Comparison of ENCODE assay signal across 28 cellular contexts in the genomic region with DNA sequence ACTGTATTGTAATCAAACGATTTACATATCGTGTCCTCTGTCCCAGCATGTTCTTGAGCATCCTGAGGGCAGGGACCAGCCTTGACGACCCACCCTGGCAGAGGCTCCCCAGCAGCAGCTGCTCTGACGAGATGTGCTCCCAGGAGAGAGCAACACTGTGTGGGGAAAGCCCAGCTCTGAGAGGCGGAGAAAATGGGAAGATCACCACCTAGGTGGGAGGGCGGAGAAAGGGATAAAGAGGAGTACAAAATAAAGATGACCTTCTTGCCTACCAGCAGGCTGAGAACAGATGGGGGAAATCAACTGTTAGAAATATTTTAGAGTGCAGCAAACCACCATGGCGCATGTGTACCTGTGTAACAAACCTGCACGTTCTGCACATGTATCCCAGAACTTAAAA.
"Had no signal": no experiment of that assay in that cellular context is flagged by ENCODE, and none has a peak within 500 bp of the region (broad histone marks: within the 10 kb centered on the region; RNA-seq: fewer than 3 reads in every experiment).

No MANE protein-coding gene starts in this region.

- DNase-seq: activated B cell treated with CpG ODN at 0.5 μM for 24 hours; activated CD4-positive, alpha-beta T cell treated with anti-CD3 and anti-CD28 coated beads for 48 hours; activated CD4-positive, alpha-beta T cell treated with anti-CD3 and anti-CD28 coated beads, Interleukin-2, amount 50 U/mL, for 1 hour; activated CD4-positive, alpha-beta T cell treated with anti-CD3 and anti-CD28 coated beads, Interleukin-2, amount 50 U/mL, for 48 hours; activated CD8-positive, alpha-beta memory T cell treated with anti-CD3 and anti-CD28 coated beads for 24 hours; activated CD8-positive, alpha-beta T cell treated with anti-CD3 and anti-CD28 coated beads for 36 hours; activated effector memory CD4-positive, alpha-beta T cell treated with Interleukin-2 at 50 U/mL for 16 hours; activated gamma-delta T cell treated with Interleukin-2 at 50 U/mL for 16 hours; activated naive CD4-positive, alpha-beta T cell treated with anti-CD3 and anti-CD28 coated beads, Interleukin-2, amount 50 U/mL, for 16 hours; activated naive CD4-positive, alpha-beta T cell treated with Interleukin-2 at 50 U/mL for 16 hours; activated T-cell treated with anti-CD3 and anti-CD28 coated beads, Interleukin-2, amount 50 U/mL, for 4 hours; amniotic stem cell; anterior cingulate cortex; brain microvascular endothelial cell; dorsolateral prefrontal cortex; effector CD4-positive, alpha-beta T cell; effector memory CD8-positive, alpha-beta T cell; esophagus squamous epithelium; foreskin melanocyte; T-helper 1 cell; T-helper 17 cell; T1000; WERI-Rb-1 had no signal

- H3K27ac Mint-ChIP-seq: activated B cell treated with CpG ODN at 0.5 μM for 24 hours; activated CD8-positive, alpha-beta T cell treated with anti-CD3 and anti-CD28 coated beads for 36 hours; activated naive CD8-positive, alpha-beta T cell; activated T-helper 17 cell treated with anti-CD3 and anti-CD28 coated beads, Interleukin-2, amount 50 U/mL, for 72 hours; dendritic cell treated with granulocyte-macrophage colony-stimulating factor and Interleukin-4, amounts not matched to agents 40 ng/mL and 50 ng/mL, for 4 days; effector memory CD8-positive, alpha-beta T cell; T-helper 17 cell; T-helper 2 cell treated with Interferon-gamma antibody and Interleukin-4, amounts not matched to agents 5 μg/mL and 100 μg/mL, for 36 hours had no signal

- H3K36me3 Mint-ChIP-seq: activated naive CD8-positive, alpha-beta T cell had no signal

- H3K4me1 Mint-ChIP-seq: activated T-helper 17 cell treated with anti-CD3 and anti-CD28 coated beads, Interleukin-2, amount 50 U/mL, for 72 hours had no signal

- H3K9me3 Mint-ChIP-seq: activated B cell treated with CpG ODN at 0.5 μM for 24 hours; activated CD8-positive, alpha-beta T cell treated with anti-CD3 and anti-CD28 coated beads for 36 hours; activated T-cell treated with anti-CD3 and anti-CD28 coated beads, Interleukin-2, amount 50 U/mL, for 4 hours; activated T-helper 17 cell treated with anti-CD3 and anti-CD28 coated beads, Interleukin-2, amount 50 U/mL, for 72 hours; central memory CD8-positive, alpha-beta T cell; dendritic cell treated with granulocyte-macrophage colony-stimulating factor and Interleukin-4, amounts not matched to agents 40 ng/mL and 50 ng/mL, for 4 days; effector memory CD8-positive, alpha-beta T cell; T-helper 2 cell treated with Interferon-gamma antibody and Interleukin-4, amounts not matched to agents 5 μg/mL and 100 μg/mL, for 36 hours had no signal

- H3K4me3 Mint-ChIP-seq: activated B cell treated with CpG ODN at 0.5 μM for 24 hours; activated CD8-positive, alpha-beta T cell treated with anti-CD3 and anti-CD28 coated beads for 36 hours; activated naive CD8-positive, alpha-beta T cell; activated T-cell treated with anti-CD3 and anti-CD28 coated beads, Interleukin-2, amount 50 U/mL, for 4 hours; activated T-helper 17 cell treated with anti-CD3 and anti-CD28 coated beads, Interleukin-2, amount 50 U/mL, for 72 hours; central memory CD8-positive, alpha-beta T cell; dendritic cell treated with granulocyte-macrophage colony-stimulating factor and Interleukin-4, amounts not matched to agents 40 ng/mL and 50 ng/mL, for 4 days; effector memory CD8-positive, alpha-beta T cell; T-helper 17 cell; T-helper 2 cell treated with Interferon-gamma antibody and Interleukin-4, amounts not matched to agents 5 μg/mL and 100 μg/mL, for 36 hours had no signal
